8 cellular contexts compared by ENCODE assay signal in genomic region chr6:31400467-31401289, GRCh38. TPM values are rescaled to one million over a fixed set of nuclear protein-coding genes. Genes with fewer than 3 reads are reported as not detected.
DNase-seq lines count a peak whose midpoint lies in the region; ATAC-seq and TF ChIP-seq lines count a peak whose summit lies in the region.

No MANE protein-coding gene starts in this region.

- peaks cover 4% of the 10 kb centered on the region; the same call in 1 of the 2 replicates for H3K9me3 ChIP-seq in Caco-2

- peaks cover 11% of the 10 kb centered on the region for H3K36me3 Mint-ChIP-seq in Caco-2 (ENCODE audit: insufficient read depth, unreplicated experiment)
- H3K36me3 Mint-ChIP-seq in activated naive CD8-positive, alpha-beta T cell treated with anti-CD3 and anti-CD28 coated beads, Interleukin-2, amount 10 ng/mL, durations not matched to agents 7 days and 5 days, result peaks cover 6% of the 10 kb centered on the region

- TF ChIP-seq CTCF in Caco-2 (IDR thresholded peaks at IDR 0.05; ENCODE audit: insufficient read depth in 1 of 2, low read depth in 1 of 2, low read length in 1 of 2, severe bottlenecking in 1 of 2, unreplicated experiment in 1 of 2), result no peak

- no peak overlapping the region for H3K27ac Mint-ChIP-seq in Caco-2 (ENCODE audit: unreplicated experiment)
- H3K27ac Mint-ChIP-seq in activated naive CD8-positive, alpha-beta T cell treated with anti-CD3 and anti-CD28 coated beads, Interleukin-2, amount 10 ng/mL, durations not matched to agents 7 days and 5 days, result peak overlapping the region; percentile 89

- H3K27me3 ChIP-seq in Caco-2 (replicated peaks; ENCODE audit: control insufficient read depth, insufficient read depth, low read length), result no peaks in the 10 kb centered on the region

- H3K4me1 Mint-ChIP-seq in Caco-2 (ENCODE audit: low read depth, unreplicated experiment), result peaks cover 31% of the 10 kb centered on the region
- H3K4me1 Mint-ChIP-seq in activated naive CD8-positive, alpha-beta T cell treated with anti-CD3 and anti-CD28 coated beads, Interleukin-2, amount 10 ng/mL, durations not matched to agents 7 days and 5 days, result peaks cover 37% of the 10 kb centered on the region

- POLR2A ChIA-PET in Caco-2 (lab: Charles Lee), result interaction anchor here (0.6 kb wide), 2 partner anchors 310 to 1582 kb away, joined by 3 to 8 read pairs; no protein-coding TSS in a partner anchor
- POLR2A ChIA-PET in activated naive CD8-positive, alpha-beta T cell treated with anti-CD3 and anti-CD28 coated beads, Interleukin-2, amount 10 ng/mL, durations not matched to agents 7 days and 5 days (lab: Charles Lee), result interaction anchor here (0.6 to 2.3 kb wide), 10 partner anchors 20 to 1596 kb away, joined by 3 to 8 read pairs (median 3); partner anchors contain the start of genes DDX39B, LTB and TNF

- no peaks in the 10 kb centered on the region for H3K27me3 Mint-ChIP-seq in Caco-2 (ENCODE audit: insufficient read depth, unreplicated experiment)
- H3K27me3 Mint-ChIP-seq in activated naive CD8-positive, alpha-beta T cell treated with anti-CD3 and anti-CD28 coated beads, Interleukin-2, amount 10 ng/mL, durations not matched to agents 7 days and 5 days, result no peaks in the 10 kb centered on the region

- H3K4me3 Mint-ChIP-seq in Caco-2 (ENCODE audit: unreplicated experiment), result peak overlapping the region; percentile 67
- peak overlapping the region; percentile 90 for H3K4me3 Mint-ChIP-seq in activated naive CD8-positive, alpha-beta T cell treated with anti-CD3 and anti-CD28 coated beads, Interleukin-2, amount 10 ng/mL, durations not matched to agents 7 days and 5 days

- peak overlapping the region; percentile 48 for H3K4me3 ChIP-seq in Caco-2 (ENCODE audit: low read depth, low read length)

- no peaks in the 10 kb centered on the region for H3K36me3 ChIP-seq in Caco-2 (ENCODE audit: control insufficient read depth, insufficient read depth, low read length)

- intact Hi-C loops in Caco-2 (cut with micrococcal nuclease; ENCODE audit: unreplicated experiment) (loop anchor here (10.0 kb wide), 1 partner anchor 94 kb away; the partner anchor contains the start of gene MICB), left cardiac atrium (cut with DNase I) (no loop called here)

- peaks cover 6% of the 10 kb centered on the region for H3K4me1 ChIP-seq in Caco-2

- no TSS peak for BruUV-seq in Caco-2 (replicated peaks; lab: Mats Ljungman, UMichigan)

- ATAC-seq in HG02759 (IDR thresholded peaks at IDR 0.05; ENCODE audit: unreplicated experiment), result peak; percentile 41
- ATAC-seq in SK-N-SH treated with all-trans-retinoic acid at 6 μM for 48 hours, result peak; percentile 23
- peak; percentile 57 for ATAC-seq in activated naive CD8-positive, alpha-beta T cell treated with anti-CD3 and anti-CD28 coated beads, Interleukin-2, amount 10 ng/mL, durations not matched to agents 7 days and 5 days (ENCODE audit: low read depth)
- ATAC-seq in left cardiac atrium, result peak; percentile 69 to 73
- ATAC-seq in GM18517 (IDR thresholded peaks at IDR 0.05; ENCODE audit: unreplicated experiment), result no peak

- peaks cover 9% of the 10 kb centered on the region for H3K9me3 Mint-ChIP-seq in Caco-2 (ENCODE audit: unreplicated experiment)
- H3K9me3 Mint-ChIP-seq in activated naive CD8-positive, alpha-beta T cell treated with anti-CD3 and anti-CD28 coated beads, Interleukin-2, amount 10 ng/mL, durations not matched to agents 7 days and 5 days, result no peaks in the 10 kb centered on the region

- DNase-seq in Caco-2 (no peak), left cardiac atrium (peak; percentile 86), putamen (ENCODE audit: low spot score) (peak; percentile 43), NCI-H82 treated with DMSO at 0.1 percent for 48 hours (lab: John Stamatoyannopoulos, UW; ENCODE audit: unreplicated experiment) (no peak)
- DNase-seq in activated naive CD8-positive, alpha-beta T cell treated with anti-CD3 and anti-CD28 coated beads, Interleukin-2, amount 10 ng/mL, durations not matched to agents 7 days and 5 days, result peak; percentile 74

- CTCF ChIA-PET in Caco-2 (lab: Charles Lee), result interaction anchor here (0.7 to 1.2 kb wide), 3 partner anchors 42 to 740 kb away, joined by 3 to 5 read pairs (median 4); no protein-coding TSS in a partner anchor

TF ChIP-seq in SK-N-SH treated with all-trans-retinoic acid at 6 μM for 48 hours, 23 proteins besides CTCF, POLR2A, EP300 and RAD21 (continues in another document):
- no peak for TF ChIP-seq ZFP30 (CRISPR knock-in tag; IDR thresholded peaks at IDR 0.05)
- TF ChIP-seq ARNTL (CRISPR knock-in tag; IDR thresholded peaks at IDR 0.05; ENCODE audit: borderline replicate concordance, low read depth), result no peak
- TF ChIP-seq TSHZ2 (CRISPR knock-in tag; IDR thresholded peaks at IDR 0.05), result no peak
- TF ChIP-seq ZNF565 (CRISPR knock-in tag; conservative IDR thresholded peaks at IDR 0.05; ENCODE audit: low read depth), result no peak
- TF ChIP-seq PATZ1 (CRISPR knock-in tag; IDR thresholded peaks at IDR 0.05; ENCODE audit: borderline replicate concordance), result no peak
- no peak for TF ChIP-seq SNAI2 (CRISPR knock-in tag; IDR thresholded peaks at IDR 0.05)
- no peak for TF ChIP-seq ZNF70 (CRISPR knock-in tag; IDR thresholded peaks at IDR 0.05)
- no peak for TF ChIP-seq ISL1 (CRISPR knock-in tag; IDR thresholded peaks at IDR 0.05)
- TF ChIP-seq CSDC2 (CRISPR knock-in tag; IDR thresholded peaks at IDR 0.05), result no peak
- TF ChIP-seq ZFP3 (CRISPR knock-in tag; IDR thresholded peaks at IDR 0.05), result no peak
- no peak for TF ChIP-seq POU6F1 (CRISPR knock-in tag; IDR thresholded peaks at IDR 0.05; ENCODE audit: borderline replicate concordance, low read depth)
- TF ChIP-seq GLIS3 (CRISPR knock-in tag; IDR thresholded peaks at IDR 0.05), result no peak

RNA-seq across cellular contexts. Expression of gene MICA, which starts 2.7 kb away (rescaled TPM):
- total RNA-seq in Caco-2 (2022) (12.6 and 13.1 TPM in 2 replicates), left cardiac atrium (10 to 100 TPM; 10.0 to 11.3 TPM)
- 10 to 100 TPM; 24.1 to 25.8 TPM for total RNA-seq in activated naive CD8-positive, alpha-beta T cell treated with anti-CD3 and anti-CD28 coated beads, Interleukin-2, amount 10 ng/mL, durations not matched to agents 7 days and 5 days

RNA-seq across cellular contexts. Expression of gene HLA-B, which starts 43.7 kb away (rescaled TPM):
- total RNA-seq in Caco-2 (2022) (40.9 and 41.9 TPM in 2 replicates), left cardiac atrium (100 to 1,000 TPM; 609 to 632 TPM)
- 1,000 to 10,000 TPM; 5,415 to 5,542 TPM for total RNA-seq in activated naive CD8-positive, alpha-beta T cell treated with anti-CD3 and anti-CD28 coated beads, Interleukin-2, amount 10 ng/mL, durations not matched to agents 7 days and 5 days

Comparison
In these comparisons a context has a peak if more than half of its experiments do, and no peak if none do; other contexts are left out.
1. DNase-seq: peak in activated naive CD8-positive, alpha-beta T cell treated with anti-CD3 and anti-CD28 coated beads, Interleukin-2, amount 10 ng/mL, durations not matched to agents 7 days and 5 days (single experiment), left cardiac atrium (single experiment) and putamen (single experiment); none in Caco-2 (0 of 2) and NCI-H82 treated with DMSO at 0.1 percent for 48 hours (single experiment).
2. RNA of gene HLA-B, which starts 43.7 kb away (total RNA-seq): 5,415 to 5,542 TPM in activated naive CD8-positive, alpha-beta T cell treated with anti-CD3 and anti-CD28 coated beads, Interleukin-2, amount 10 ng/mL, durations not matched to agents 7 days and 5 days and 609 to 632 TPM in left cardiac atrium; 40.9 to 41.9 TPM in Caco-2; every median in the first group is over 10 times any median in the second.